8 cellular contexts compared by ENCODE assay signal in genomic region chr20:45890997-45891983, GRCh38. TPM values are rescaled to one million over a fixed set of nuclear protein-coding genes. Genes with fewer than 3 reads are reported as not detected.
DNase-seq lines count a peak whose midpoint lies in the region; ATAC-seq and TF ChIP-seq lines count a peak whose summit lies in the region.

TSS of gene CTSA (plus strand) at chr20:45891335. CDS start at chr20:45891569, 234 bp downstream.
TSS of gene NEURL2 (minus strand) at chr20:45891208. CDS start at chr20:45890991, 217 bp downstream.

- ATAC-seq in GM19463 (IDR thresholded peaks at IDR 0.05; ENCODE audit: unreplicated experiment) (peak; percentile 80), mucosa of descending colon (peak; percentile 87)

- peak within 1 kb of the TSS; percentile 70 for H3K9ac ChIP-seq in OCI-LY1 (ENCODE audit: low read length)

- no peaks in the 10 kb centered on the region for H3K9me2 ChIP-seq in OCI-LY1 (ENCODE audit: low read depth, low read length)

- peak within 1 kb of the TSS; percentile 24 for H3K27ac ChIP-seq in OCI-LY1 (ENCODE audit: low read depth, low read length, poor library complexity, severe bottlenecking)
- H3K27ac ChIP-seq in epithelial cell of prostate, result peak within 1 kb of the TSS; percentile 12

- H3K4me1 ChIP-seq in OCI-LY1 (ENCODE audit: insufficient read depth, low read length, severe bottlenecking), result peaks cover 30% of the 10 kb centered on the region
- H3K4me1 ChIP-seq in mucosa of descending colon (ENCODE audit: low read depth), result peaks cover 18% of the 10 kb centered on the region

- no peaks in the 10 kb centered on the region for H3K27me3 ChIP-seq in OCI-LY1 (ENCODE audit: insufficient read depth, low read length)

- TF ChIP-seq CTCF in OCI-LY1 (IDR thresholded peaks at IDR 0.05; ENCODE audit: low read length), result no peak
- TF ChIP-seq CTCF in mucosa of descending colon (IDR thresholded peaks at IDR 0.05), result no peak

- H3K4me2 ChIP-seq in OCI-LY1 (ENCODE audit: low read length), result peak within 1 kb of the TSS; percentile 93

- no peaks in the 10 kb centered on the region; the same call in 1 of the 2 replicates for H3F3A ChIP-seq in OCI-LY1 (ENCODE audit: insufficient read depth, low read length)

- DNase-seq in CMK (ENCODE audit: low read depth), result peak; percentile 91
- peak; percentile 96 for DNase-seq in HT-29 (ENCODE audit: low spot score)
- DNase-seq in activated T-cell treated with anti-CD3 and anti-CD28 coated beads for 4 hours, result peak; percentile 79
- DNase-seq in epithelial cell of prostate (ENCODE audit: low read depth, low spot score), result peak; percentile 27
- peak; percentile 96 to 99 (median 96) for DNase-seq in mucosa of descending colon
- peak; percentile 69 to 70 for DNase-seq in stimulated activated CD8-positive, alpha-beta memory T cell treated with anti-CD3 and anti-CD28 coated beads, Interleukin-4, amount 100 ng/mL, for 1 hour (ENCODE audit: low read depth in 2 of 2, low spot score in 1 of 2)

- intact Hi-C loops in mucosa of descending colon (cut with DNase I, micrococcal nuclease), result no loop called here

- no peak within 1 kb of the TSS for H2AFZ ChIP-seq in OCI-LY1 (ENCODE audit: low read length)

- H3K9me3 ChIP-seq in OCI-LY1 (ENCODE audit: low read length) (no peaks in the 10 kb centered on the region), mucosa of descending colon (no peaks in the 10 kb centered on the region)

- H3K4me3 ChIP-seq in OCI-LY1 (ENCODE audit: low read depth, low read length, poor library complexity, severe bottlenecking), result peak within 1 kb of the TSS; percentile 75
- peak within 1 kb of the TSS; percentile 67 for H3K4me3 ChIP-seq in mucosa of descending colon

- H3K79me2 ChIP-seq in OCI-LY1 (ENCODE audit: insufficient read depth, low read length), result no peaks in the 10 kb centered on the region

- H3K36me3 ChIP-seq in OCI-LY1 (ENCODE audit: insufficient read depth, low read length), result peaks cover 21% of the 10 kb centered on the region; the same call in 1 of the 2 replicates
- no peaks in the 10 kb centered on the region for H3K36me3 ChIP-seq in mucosa of descending colon (ENCODE audit: low read depth)

- no peaks in the 10 kb centered on the region for H4K20me1 ChIP-seq in OCI-LY1 (ENCODE audit: insufficient read depth, low read length)

RNA-seq across cellular contexts. Expression of gene CTSA, which starts in this region (rescaled TPM):
- 151 and 162 TPM in 2 replicates for total RNA-seq in HT-29 (2014; rRNA removed; shearing (Covaris generic))
- 100 to 1,000 TPM; 292 to 542 (median 436) TPM for total RNA-seq in mucosa of descending colon

RNA-seq across cellular contexts. Expression of gene NEURL2, which starts in this region (rescaled TPM):
- total RNA-seq in HT-29 (2014; rRNA removed; shearing (Covaris generic)), result 8.9 and 11.4 TPM in 2 replicates
- total RNA-seq in mucosa of descending colon, result 1 to 10 TPM; 4.2 to 9.1 (median 8.5) TPM

Comparison
In these comparisons a context has a peak if more than half of its experiments do, and no peak if none do; other contexts are left out.
1. Peak in every context shown above with its lines: DNase-seq, ATAC-seq, H3K4me3 ChIP-seq and H3K27ac ChIP-seq.
2. DNase-seq: peak in every context shown above with its lines; median percentile 96 in HT-29; 96 in mucosa of descending colon; 91 in CMK; 79 in activated T-cell treated with anti-CD3 and anti-CD28 coated beads for 4 hours; 70 in stimulated activated CD8-positive, alpha-beta memory T cell treated with anti-CD3 and anti-CD28 coated beads, Interleukin-4, amount 100 ng/mL, for 1 hour; 27 in epithelial cell of prostate.